ENCODE assay signal across 37 cellular contexts in genomic region chr13:52991344-52992020, GRCh38. TPM values are rescaled to one million over a fixed set of nuclear protein-coding genes. Genes with fewer than 3 reads are reported as not detected.
"Had no signal": no experiment of that assay in that cellular context is flagged by ENCODE, and none has a peak within 500 bp of the region (broad histone marks: within the 10 kb centered on the region; RNA-seq: fewer than 3 reads in every experiment).

No MANE protein-coding gene starts in this region.

- H3K27ac ChIP-seq: adrenal gland, body of pancreas, breast epithelium, RWPE1 had no signal

- H3K36me3 ChIP-seq: adrenal gland, breast epithelium, MG63 had no signal

- H3K36me3 Mint-ChIP-seq: activated CD4-positive, alpha-beta memory T cell treated with anti-CD3 and anti-CD28 coated beads for 36 hours; activated naive CD4-positive, alpha-beta T cell treated with anti-CD3 and anti-CD28 coated beads, Interleukin-2, amount 50 U/mL, for 72 hours had no signal

- ATAC-seq: activated naive CD4-positive, alpha-beta T cell treated with anti-CD3 and anti-CD28 coated beads, Interleukin-2, amount 50 U/mL, for 72 hours; activated T-cell treated with anti-CD3 and anti-CD28 coated beads, Interleukin-2, amount 50 U/mL, for 4 hours; body of pancreas; PC-3; Right ventricle myocardium inferior had no signal

- FAIRE-seq: astrocyte, RCC 7860 had no signal

- H3K27me3 ChIP-seq: adrenal gland, body of pancreas, breast epithelium had no signal

- H3K9me3 Mint-ChIP-seq: activated CD4-positive, alpha-beta memory T cell treated with anti-CD3 and anti-CD28 coated beads for 36 hours; activated naive CD4-positive, alpha-beta T cell treated with anti-CD3 and anti-CD28 coated beads for 36 hours; activated naive CD4-positive, alpha-beta T cell treated with anti-CD3 and anti-CD28 coated beads, Interleukin-2, amount 50 U/mL, for 72 hours; activated T-cell treated with anti-CD3 and anti-CD28 coated beads, Interleukin-2, amount 50 U/mL, for 4 hours; activated T-helper 1 cell treated with anti-CD3 and anti-CD28 coated beads, Interleukin-12 subunit alpha, Interleukin-12 subunit beta, Interleukin-2, Interleukin-4 antibody, amounts not matched to agents 30 ng/mL and 10 ng/mL and 1 ng/mL, durations not matched to agents 14 hours and 24 hours and 36 hours had no signal

- DNase-seq: activated CD4-positive, alpha-beta memory T cell treated with anti-CD3 and anti-CD28 coated beads for 36 hours; activated CD4-positive, alpha-beta T cell treated with anti-CD3 and anti-CD28 coated beads for 4 hours; activated CD4-positive, alpha-beta T cell treated with anti-CD3 and anti-CD28 coated beads, Interleukin-2, amount 50 U/mL, for 1 hour; activated CD4-positive, CD25-positive, alpha-beta regulatory T cell treated with anti-CD3 and anti-CD28 coated beads, Interleukin-2, amount 50 U/mL, for 72 hours; activated CD8-positive, alpha-beta memory T cell treated with anti-CD3 and anti-CD28 coated beads, Interleukin-2, amount 50 U/mL, for 4 hours; activated gamma-delta T cell treated with Interleukin-2 at 50 U/mL for 16 hours; activated naive CD4-positive, alpha-beta T cell treated with anti-CD3 and anti-CD28 coated beads for 36 hours; activated T-cell treated with anti-CD3 and anti-CD28 coated beads for 4 hours; activated T-cell treated with anti-CD3 and anti-CD28 coated beads, Interleukin-2, amount 50 U/mL, for 4 hours; adrenal gland; body of pancreas; Kasumi-1; MG63; NCI-H1048; NCI-H1105 treated with DMSO at 0.1 percent for 48 hours; NCI-H1436; NCI-H1694; NCI-H1930; NCI-H2081 treated with DMSO at 0.1 percent for 48 hours; NCI-H226; NCI-H446 treated with DMSO at 0.1 percent for 48 hours; NCI-H526; NCI-H748 treated with DMSO at 0.1 percent for 48 hours; NK-92 treated with Interleukin-12 subunit alpha and Interleukin-12 subunit beta, amount 100 ng/mL, for 24 hours; PC-3; SIG-M5; T1000 had no signal

- H3K9me3 ChIP-seq: adrenal gland, body of pancreas, breast epithelium, MG63 had no signal

- H3K4me3 ChIP-seq: adrenal gland, body of pancreas, breast epithelium, MG63 had no signal

- H3K4me1 ChIP-seq: adrenal gland, body of pancreas, breast epithelium had no signal

- H3K4me3 Mint-ChIP-seq: activated CD4-positive, alpha-beta memory T cell treated with anti-CD3 and anti-CD28 coated beads for 36 hours; activated naive CD4-positive, alpha-beta T cell treated with anti-CD3 and anti-CD28 coated beads for 36 hours; activated T-cell treated with anti-CD3 and anti-CD28 coated beads, Interleukin-2, amount 50 U/mL, for 4 hours; activated T-helper 1 cell treated with anti-CD3 and anti-CD28 coated beads, Interleukin-12 subunit alpha, Interleukin-12 subunit beta, Interleukin-2, Interleukin-4 antibody, amounts not matched to agents 30 ng/mL and 10 ng/mL and 1 ng/mL, durations not matched to agents 14 hours and 24 hours and 36 hours had no signal

- H3K27ac Mint-ChIP-seq: activated CD4-positive, alpha-beta memory T cell treated with anti-CD3 and anti-CD28 coated beads for 36 hours; activated naive CD4-positive, alpha-beta T cell treated with anti-CD3 and anti-CD28 coated beads for 36 hours; activated naive CD4-positive, alpha-beta T cell treated with anti-CD3 and anti-CD28 coated beads, Interleukin-2, amount 50 U/mL, for 72 hours; activated T-helper 1 cell treated with anti-CD3 and anti-CD28 coated beads, Interleukin-12 subunit alpha, Interleukin-12 subunit beta, Interleukin-2, Interleukin-4 antibody, amounts not matched to agents 30 ng/mL and 10 ng/mL and 1 ng/mL, durations not matched to agents 14 hours and 24 hours and 36 hours had no signal

RNA-seq across cellular contexts. Expression of gene OLFM4, which starts 37.1 kb away (rescaled TPM):
- total RNA-seq: activated CD4-positive, alpha-beta memory T cell treated with anti-CD3 and anti-CD28 coated beads for 36 hours; activated naive CD4-positive, alpha-beta T cell treated with anti-CD3 and anti-CD28 coated beads for 36 hours; activated naive CD4-positive, alpha-beta T cell treated with anti-CD3 and anti-CD28 coated beads, Interleukin-2, amount 50 U/mL, for 72 hours; activated T-helper 1 cell treated with anti-CD3 and anti-CD28 coated beads, Interleukin-12 subunit alpha, Interleukin-12 subunit beta, Interleukin-2, Interleukin-4 antibody, amounts not matched to agents 30 ng/mL and 10 ng/mL and 1 ng/mL, durations not matched to agents 14 hours and 24 hours and 36 hours; astrocyte; PC-3; SK-MEL-5; T-helper 1 cell treated with Interleukin-12 subunit alpha and Interleukin-12 subunit beta and Interleukin-4 antibody, amounts not matched to agents 30 ng/mL and 1 ng/mL, for 36 hours; T-helper 2 cell treated with Interferon-gamma antibody and Interleukin-4, amounts not matched to agents 100 ng/mL and 5 ng/mL, for 36 hours had no signal
